8 cellular contexts compared by ENCODE assay signal in the genomic region with DNA sequence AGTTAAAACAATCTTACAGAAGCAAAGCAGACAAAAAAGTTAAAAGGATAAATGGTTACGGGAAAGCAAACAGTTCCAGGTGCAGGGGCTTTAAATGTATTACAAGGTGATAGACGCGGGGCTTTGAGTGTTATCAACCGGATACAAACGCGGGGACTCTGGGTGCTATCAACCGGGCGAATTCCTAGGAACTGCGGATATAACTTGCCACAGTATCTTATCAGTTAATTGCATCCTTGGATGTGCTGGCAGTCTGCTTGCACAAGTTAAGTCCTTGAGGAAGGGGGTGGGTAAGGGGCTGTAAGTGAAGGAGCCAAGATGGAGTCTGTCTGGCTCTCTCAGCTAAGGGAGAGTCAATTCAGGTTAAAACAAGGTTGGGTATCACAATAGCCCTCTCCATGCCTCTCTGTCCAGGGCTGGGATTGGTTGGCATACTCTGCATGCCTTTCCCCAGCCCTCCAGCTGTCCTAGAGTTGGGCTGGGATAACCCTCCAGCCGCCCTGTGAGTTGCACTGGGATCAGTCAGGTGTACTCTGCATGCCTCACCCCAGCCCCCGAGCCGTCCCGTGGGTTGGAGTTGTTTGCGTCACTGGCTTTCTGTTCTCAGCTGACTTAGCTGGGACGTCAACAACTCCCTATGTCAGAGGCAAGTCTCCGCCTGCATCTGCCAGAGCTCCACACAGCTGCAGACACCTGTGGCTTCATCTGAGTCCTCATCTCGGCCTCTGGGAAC. TPM values are rescaled to one million over a fixed set of nuclear protein-coding genes. Genes with fewer than 3 reads are reported as not detected.
DNase-seq lines count a peak whose midpoint lies in the region; ATAC-seq and TF ChIP-seq lines count a peak whose summit lies in the region.

No MANE protein-coding gene starts in this region.

- DNase-seq in H4 (ENCODE audit: low spot score) (peak; percentile 80), RWPE1 (ENCODE audit: low spot score) (peak; percentile 83), astrocyte of the spinal cord (ENCODE audit: low read depth, low spot score) (peak; percentile 49), right lobe of liver (peak; percentile 52 to 73 (median 62)), DMS153 (lab: John Stamatoyannopoulos, UW) (no peak), NCI-H1105 (lab: John Stamatoyannopoulos, UW) (no peak)
- peak; percentile 67 to 86 (median 78) for DNase-seq in stimulated activated naive CD4-positive, alpha-beta T cell (lab: John Stamatoyannopoulos, UW)

- no peaks in the 10 kb centered on the region for H3K9me3 ChIP-seq in right lobe of liver

- CTCF ChIA-PET in RWPE1 (lab: Yijun Ruan, JAX), result interaction anchor here (1.1 kb wide), 1 partner anchor 21 kb away, joined by 5 read pairs; no protein-coding TSS in a partner anchor

- POLR2A ChIA-PET in RWPE1 (lab: Yijun Ruan, JAX; ENCODE audit: low non-redundant PET), result no interaction called here

- H3K27ac ChIP-seq in RWPE1 (peak overlapping the region; percentile 59), right lobe of liver (no peak overlapping the region)

- WGBS in right lobe of liver (ENCODE audit: insufficient coverage, low coverage, low lambda C conversion rate, missing lambda C conversion rate), result 6% methylated on average over 11 of the region's 17 CpGs

- in situ Hi-C loops in astrocyte of the spinal cord (cut with HindIII; ENCODE audit: low sequenced_read_pairs), result no loop called here

- TF ChIP-seq POLR2A in right lobe of liver (IDR thresholded peaks at IDR 0.05), result no peak

- ATAC-seq in right lobe of liver (peak; percentile 53 to 82 (median 68)), HG03469 (IDR thresholded peaks at IDR 0.05; ENCODE audit: unreplicated experiment) (no peak)

- H3K36me3 ChIP-seq in right lobe of liver, result no peaks in the 10 kb centered on the region

- H3K27me3 ChIP-seq in right lobe of liver, result no peaks in the 10 kb centered on the region

- intact Hi-C loops in right lobe of liver (cut with DNase I), result no loop called here

- TF ChIP-seq CTCF in RWPE1 (conservative IDR thresholded peaks at IDR 0.05; ENCODE audit: low read depth), result no peak
- TF ChIP-seq CTCF in astrocyte of the spinal cord (IDR thresholded peaks at IDR 0.05; ENCODE audit: low read depth, low read length), result no peak
- TF ChIP-seq CTCF in right lobe of liver (IDR thresholded peaks at IDR 0.05), result no peak

- H3K4me3 ChIP-seq in astrocyte of the spinal cord (ENCODE audit: low read depth, low read length) (no peak overlapping the region), right lobe of liver (no peak overlapping the region)

- H3K4me1 ChIP-seq in right lobe of liver, result peaks cover 0 to 20% (median 0%) of the 10 kb centered on the region in 4 donors

RNA-seq across cellular contexts. Expression of gene TMEM235, which starts 40.9 kb away (rescaled TPM):
- not detected in 2 replicates for total RNA-seq in H4 (2014; rRNA removed; shearing (Covaris generic))
- total RNA-seq in right lobe of liver, result not detected

RNA-seq across cellular contexts. Expression of gene BIRC5, which starts 58.3 kb away (rescaled TPM):
- 154 and 157 TPM in 2 replicates for total RNA-seq in H4 (2014; rRNA removed; shearing (Covaris generic))
- 1 to 10 TPM in 4 of 6 experiments, under 1 TPM in 2; 0.57 to 2.0 (median 1.4) TPM for total RNA-seq in right lobe of liver

Comparison
In these comparisons a context has a peak if more than half of its experiments do, and no peak if none do; other contexts are left out.
1. DNase-seq: peak in H4 (single experiment), RWPE1 (single experiment), astrocyte of the spinal cord (single experiment), right lobe of liver (3 of 3) and stimulated activated naive CD4-positive, alpha-beta T cell (6 of 6); none in DMS153 (single experiment) and NCI-H1105 (single experiment).
2. RNA of gene BIRC5, which starts 58.3 kb away (total RNA-seq): 154 to 157 TPM in H4; 0.57 to 2.0 TPM in right lobe of liver; every median in the first group is over 10 times any median in the second.